Comparison of ENCODE assay signal across 21 cellular contexts in the genomic region with DNA sequence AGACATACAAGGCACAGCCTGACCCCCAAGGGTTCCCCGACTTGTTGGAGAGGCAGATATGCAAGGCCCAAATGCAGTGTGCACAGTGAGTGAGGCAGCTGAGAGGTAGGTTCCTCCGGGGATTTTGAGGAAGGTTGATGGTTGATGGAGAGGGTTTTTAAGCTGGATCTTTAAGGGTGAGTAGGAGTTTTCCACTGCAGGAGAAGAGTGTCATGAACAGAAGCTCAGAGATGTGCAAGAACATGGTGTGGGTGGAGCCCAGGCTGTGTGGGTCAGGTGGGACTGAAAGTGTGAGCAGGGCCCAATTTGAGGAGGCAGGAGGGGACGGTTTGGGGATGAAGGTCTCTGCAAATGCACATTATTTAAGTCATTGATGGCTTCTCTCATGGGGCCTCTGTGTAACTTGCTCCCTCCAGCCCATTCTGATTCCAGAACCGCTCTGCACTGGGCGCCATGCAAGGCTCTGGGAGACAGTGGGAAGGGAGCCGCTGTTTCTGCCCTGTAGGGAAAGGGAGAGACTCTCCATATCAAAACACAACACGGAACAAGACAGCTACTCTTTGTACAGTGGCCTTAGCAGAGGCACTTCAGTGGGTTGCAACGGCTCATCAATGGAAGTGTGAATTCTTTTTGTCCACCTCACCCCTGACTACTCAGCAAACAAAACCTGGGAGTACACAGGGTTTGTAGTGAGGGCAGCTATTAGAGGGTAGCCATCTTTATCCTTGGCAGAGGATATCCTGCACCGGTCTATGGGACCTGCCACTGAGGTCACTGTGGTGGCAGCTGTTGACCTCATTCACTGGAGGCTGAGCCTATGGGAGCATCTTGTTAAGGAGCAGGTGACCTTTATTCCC. TPM values are rescaled to one million over a fixed set of nuclear protein-coding genes. Genes with fewer than 3 reads are reported as not detected.
DNase-seq lines count a peak whose midpoint lies in the region; ATAC-seq and TF ChIP-seq lines count a peak whose summit lies in the region.
"Had no signal": no experiment of that assay in that cellular context is flagged by ENCODE, and none has a peak within 500 bp of the region (broad histone marks: within the 10 kb centered on the region; RNA-seq: fewer than 3 reads in every experiment).

No MANE protein-coding gene starts in this region.

- H3K4me2 ChIP-seq in Karpas-422 (ENCODE audit: low read depth, low read length, poor library complexity, severe bottlenecking), result no peak overlapping the region
- H3K4me2 ChIP-seq: A549, BLaER1 had no signal

- no peaks in the 10 kb centered on the region for H3K36me3 Mint-ChIP-seq in activated CD8-positive, alpha-beta memory T cell treated with anti-CD3 and anti-CD28 coated beads, Interleukin-2, amount 10 ng/mL, durations not matched to agents 7 days and 5 days
- H3K36me3 Mint-ChIP-seq: CD8-positive, alpha-beta T cell had no signal

- H3K27ac ChIP-seq in upper lobe of right lung (no peak overlapping the region), Karpas-422 (ENCODE audit: low read length) (no peak overlapping the region)
- H3K27ac ChIP-seq: A549, BLaER1, GM23248 had no signal

- CTCF ChIA-PET in activated CD8-positive, alpha-beta memory T cell treated with anti-CD3 and anti-CD28 coated beads, Interleukin-2, amount 10 ng/mL, durations not matched to agents 7 days and 5 days (lab: Charles Lee), result no interaction called here

- H3K36me3 ChIP-seq in upper lobe of right lung (no peaks in the 10 kb centered on the region), Karpas-422 (ENCODE audit: insufficient read depth, low read length) (no peaks in the 10 kb centered on the region)
- H3K36me3 ChIP-seq: BLaER1, HAP-1 had no signal

- H3K27ac Mint-ChIP-seq in activated CD8-positive, alpha-beta memory T cell treated with anti-CD3 and anti-CD28 coated beads, Interleukin-2, amount 10 ng/mL, durations not matched to agents 7 days and 5 days, result no peak overlapping the region
- H3K27ac Mint-ChIP-seq: CD8-positive, alpha-beta T cell had no signal

- H4K20me1 ChIP-seq in Karpas-422 (ENCODE audit: insufficient read depth, low read depth, low read length), result no peaks in the 10 kb centered on the region
- H4K20me1 ChIP-seq: BLaER1 had no signal

- H3K4me1 Mint-ChIP-seq in activated CD8-positive, alpha-beta memory T cell treated with anti-CD3 and anti-CD28 coated beads, Interleukin-2, amount 10 ng/mL, durations not matched to agents 7 days and 5 days, result no peaks in the 10 kb centered on the region

- H3K4me1 ChIP-seq in upper lobe of right lung, result no peaks in the 10 kb centered on the region
- no peaks in the 10 kb centered on the region for H3K4me1 ChIP-seq in Karpas-422 (ENCODE audit: low read length)
- H3K4me1 ChIP-seq: A549, BLaER1, HAP-1 had no signal

- H3K9me3 Mint-ChIP-seq in activated CD8-positive, alpha-beta memory T cell treated with anti-CD3 and anti-CD28 coated beads, Interleukin-2, amount 10 ng/mL, durations not matched to agents 7 days and 5 days (ENCODE audit: low read depth), result peaks cover 1% of the 10 kb centered on the region
- H3K9me3 Mint-ChIP-seq: CD8-positive, alpha-beta T cell had no signal

- H3K4me3 ChIP-seq in upper lobe of right lung (no peak overlapping the region), Karpas-422 (ENCODE audit: low read length) (no peak overlapping the region)
- H3K4me3 ChIP-seq: A549, BLaER1, GM23248, HAP-1, K562 had no signal

- H3K4me3 Mint-ChIP-seq in activated CD8-positive, alpha-beta memory T cell treated with anti-CD3 and anti-CD28 coated beads, Interleukin-2, amount 10 ng/mL, durations not matched to agents 7 days and 5 days, result no peak overlapping the region
- H3K4me3 Mint-ChIP-seq: CD8-positive, alpha-beta T cell had no signal

- no peak for ATAC-seq in activated CD8-positive, alpha-beta memory T cell treated with anti-CD3 and anti-CD28 coated beads, Interleukin-2, amount 10 ng/mL, durations not matched to agents 7 days and 5 days
- no peak for ATAC-seq in upper lobe of right lung
- no peak for ATAC-seq in HG02973 (IDR thresholded peaks at IDR 0.05; ENCODE audit: unreplicated experiment)
- ATAC-seq in HG03469 (IDR thresholded peaks at IDR 0.05; ENCODE audit: unreplicated experiment), result no peak
- ATAC-seq: A549; CD8-positive, alpha-beta T cell; K562 had no signal

- H3K27me3 ChIP-seq in upper lobe of right lung (no peaks in the 10 kb centered on the region), Karpas-422 (ENCODE audit: low read length) (no peaks in the 10 kb centered on the region)
- H3K27me3 ChIP-seq: BLaER1 had no signal

- no peaks in the 10 kb centered on the region for H3K9me3 ChIP-seq in upper lobe of right lung
- no peaks in the 10 kb centered on the region for H3K9me3 ChIP-seq in Karpas-422 (ENCODE audit: low read length)
- H3K9me3 ChIP-seq: A549, HAP-1 had no signal

- H2AFZ ChIP-seq in Karpas-422 (ENCODE audit: low read length), result no peak overlapping the region
- H2AFZ ChIP-seq: GM23248 had no signal

- intact Hi-C loops in upper lobe of right lung (cut with DNase I), result no loop called here

- TF ChIP-seq CTCF in upper lobe of right lung (IDR thresholded peaks at IDR 0.05), result no peak

- H3K79me2 ChIP-seq in Karpas-422 (ENCODE audit: low read length), result no peaks in the 10 kb centered on the region

- H3K9me2 ChIP-seq in Karpas-422 (replicated peaks; ENCODE audit: insufficient read depth, low read length), result no peaks in the 10 kb centered on the region

- peaks cover 10% of the 10 kb centered on the region for H3K27me3 Mint-ChIP-seq in activated CD8-positive, alpha-beta memory T cell treated with anti-CD3 and anti-CD28 coated beads, Interleukin-2, amount 10 ng/mL, durations not matched to agents 7 days and 5 days

- H3K9ac ChIP-seq in Karpas-422 (ENCODE audit: low read length), result no peak overlapping the region
- H3K9ac ChIP-seq: BLaER1, GM23248 had no signal

- peak; percentile 52 for DNase-seq in activated effector memory CD4-positive, alpha-beta T cell treated with anti-CD3 and anti-CD28 coated beads, Interleukin-2, amount 50 U/mL, for 16 hours
- no peak for DNase-seq in activated effector memory CD4-positive, alpha-beta T cell treated with Interleukin-2 at 50 U/mL for 16 hours
- peak; percentile 37 for DNase-seq in activated CD8-positive, alpha-beta memory T cell treated with anti-CD3 and anti-CD28 coated beads, Interleukin-2, amount 10 ng/mL, durations not matched to agents 7 days and 5 days
- peak; percentile 53 for DNase-seq in mesenteric fat pad (ENCODE audit: low spot score)
- peak; percentile 13 for DNase-seq in upper lobe of right lung
- DNase-seq in Karpas-422, result no peak
- DNase-seq: Calu3, GM23248, MV-4-11, NCI-H1694 treated with DMSO at 0.1 percent for 48 hours, NCI-H510A, NCI-H774, OCI-M1, Right ventricle myocardium superior had no signal

RNA-seq across cellular contexts. Expression of a gene that starts 29.7 kb away (rescaled TPM):
- not detected for total RNA-seq in activated CD8-positive, alpha-beta memory T cell treated with anti-CD3 and anti-CD28 coated beads, Interleukin-2, amount 10 ng/mL, durations not matched to agents 7 days and 5 days
- total RNA-seq in mesenteric fat pad (49.2 TPM), upper lobe of right lung (255 TPM)
- not detected in 2 replicates for total RNA-seq in Karpas-422 (2014; rRNA removed; shearing (Covaris generic); ENCODE audit: low replicate concordance)
- total RNA-seq: Calu3; CD8-positive, alpha-beta T cell; GM23248; K562 had no signal

Comparison
In these comparisons a context has a peak if more than half of its experiments do, and no peak if none do; other contexts are left out.
1. DNase-seq: peak in activated effector memory CD4-positive, alpha-beta T cell treated with anti-CD3 and anti-CD28 coated beads, Interleukin-2, amount 50 U/mL, for 16 hours (single experiment), activated CD8-positive, alpha-beta memory T cell treated with anti-CD3 and anti-CD28 coated beads, Interleukin-2, amount 10 ng/mL, durations not matched to agents 7 days and 5 days (single experiment), mesenteric fat pad (single experiment) and upper lobe of right lung (single experiment); none in activated effector memory CD4-positive, alpha-beta T cell treated with Interleukin-2 at 50 U/mL for 16 hours (single experiment) and Karpas-422 (single experiment).
2. RNA of a gene that starts 29.7 kb away (total RNA-seq): 255 TPM in upper lobe of right lung (single experiment) and 49.2 TPM in mesenteric fat pad (single experiment); not detected in activated CD8-positive, alpha-beta memory T cell treated with anti-CD3 and anti-CD28 coated beads, Interleukin-2, amount 10 ng/mL, durations not matched to agents 7 days and 5 days and not detected in Karpas-422; every median in the first group is over 10 times any median in the second.